17 cellular contexts compared by ENCODE assay signal in genomic region chr3:120214161-120214560, GRCh38.
DNase-seq lines count a peak whose midpoint lies in the region; ATAC-seq, FAIRE-seq and TF ChIP-seq lines count a peak whose summit lies in the region.
"Had no signal": no experiment of that assay in that cellular context is flagged by ENCODE, and none has a peak within 500 bp of the region (broad histone marks: within the 10 kb centered on the region; RNA-seq: fewer than 3 reads in every experiment).

No MANE protein-coding gene starts in this region.

- no peak for FAIRE-seq in small intestine (lab: Jason Lieb, UNC)
- FAIRE-seq: endometrium had no signal

- no peak overlapping the region for H2BK12ac ChIP-seq in mesenchymal stem cell (ENCODE audit: low read length in 2 of 2)

- H3K18ac ChIP-seq in mesenchymal stem cell (ENCODE audit: low read depth in 1 of 2, low read length in 2 of 2) = no peak overlapping the region

- no peaks in the 10 kb centered on the region for H3K27me3 Mint-ChIP-seq in WTC11 (ENCODE audit: low read depth)
- H3K27me3 Mint-ChIP-seq in CD8-positive, alpha-beta memory T cell = peaks cover 5 to 26% of the 10 kb centered on the region in 2 donors

- CTCF ChIA-PET in WTC11 (lab: Charles Lee) = no interaction called here
- CTCF ChIA-PET in CD8-positive, alpha-beta memory T cell (lab: Charles Lee) = no interaction called here

- H3K36me3 ChIP-seq in MG63 = no peaks in the 10 kb centered on the region
- no peaks in the 10 kb centered on the region for H3K36me3 ChIP-seq in mesenchymal stem cell (ENCODE audit: control insufficient read depth in 1 of 2, insufficient read depth in 2 of 2, low read depth in 1 of 2, low read length in 2 of 2)
- H3K36me3 ChIP-seq in small intestine (ENCODE audit: control insufficient read depth in 2 of 2, insufficient read depth in 2 of 2, low read length in 2 of 2) = no peaks in the 10 kb centered on the region
- no peaks in the 10 kb centered on the region for H3K36me3 ChIP-seq in CD8-positive, alpha-beta memory T cell (ENCODE audit: insufficient read depth, low read length)
- H3K36me3 ChIP-seq: sigmoid colon, upper lobe of right lung had no signal

- H3K36me3 Mint-ChIP-seq in WTC11 = no peaks in the 10 kb centered on the region
- no peaks in the 10 kb centered on the region for H3K36me3 Mint-ChIP-seq in CD8-positive, alpha-beta memory T cell
- H3K36me3 Mint-ChIP-seq: activated naive CD4-positive, alpha-beta T cell treated with anti-CD3 and anti-CD28 coated beads, Interleukin-2, amount 50 U/mL, for 72 hours had no signal

- peaks cover 5% of the 10 kb centered on the region; the same call in 1 of the 2 replicates for H3K9me3 Mint-ChIP-seq in WTC11
- H3K9me3 Mint-ChIP-seq in CD8-positive, alpha-beta memory T cell = no peaks in the 10 kb centered on the region
- H3K9me3 Mint-ChIP-seq: activated naive CD4-positive, alpha-beta T cell treated with anti-CD3 and anti-CD28 coated beads, Interleukin-2, amount 50 U/mL, for 72 hours; central memory CD8-positive, alpha-beta T cell; neural crest cell; T-helper 1 cell treated with Interleukin-12 subunit alpha and Interleukin-12 subunit beta and Interleukin-4 antibody, amounts not matched to agents 30 μg/mL and 1 μg/mL, for 36 hours had no signal

- H3K9me3 ChIP-seq in MG63 (no peaks in the 10 kb centered on the region), mesenchymal stem cell (ENCODE audit: control insufficient read depth, low read length) (no peaks in the 10 kb centered on the region), small intestine (ENCODE audit: control insufficient read depth, low read depth) (no peaks in the 10 kb centered on the region)
- H3K9me3 ChIP-seq in CD8-positive, alpha-beta memory T cell (ENCODE audit: low read length) = no peaks in the 10 kb centered on the region
- H3K9me3 ChIP-seq: sigmoid colon, upper lobe of right lung had no signal

- peak overlapping the region; percentile 15 for H2BK120ac ChIP-seq in mesenchymal stem cell (ENCODE audit: low read depth, low read length)

- POLR2A ChIA-PET in WTC11 (lab: Charles Lee) = no interaction called here
- POLR2A ChIA-PET in CD8-positive, alpha-beta memory T cell (lab: Charles Lee) = no interaction called here

- peak overlapping the region; percentile 25 for H3K9ac ChIP-seq in mesenchymal stem cell (ENCODE audit: low read length)

- H3K27ac ChIP-seq in mesenchymal stem cell (ENCODE audit: low read length, poor library complexity, severe bottlenecking) (no peak overlapping the region), small intestine (ENCODE audit: low read depth in 1 of 2, low read length in 1 of 2) (no peak overlapping the region)
- no peak overlapping the region for H3K27ac ChIP-seq in CD8-positive, alpha-beta memory T cell (ENCODE audit: low read depth, low read length)
- H3K27ac ChIP-seq: upper lobe of right lung had no signal

- no peak overlapping the region for H2BK5ac ChIP-seq in mesenchymal stem cell (ENCODE audit: low read depth, low read length, poor library complexity, severe bottlenecking)

- no peak overlapping the region for H3K4me2 ChIP-seq in mesenchymal stem cell (ENCODE audit: low read length, poor library complexity, severe bottlenecking)

- H4K8ac ChIP-seq in mesenchymal stem cell (ENCODE audit: low read length) = no peak overlapping the region

- H2AFZ ChIP-seq in mesenchymal stem cell (ENCODE audit: low read depth, low read length) = no peak overlapping the region

- no peak overlapping the region for H2BK15ac ChIP-seq in mesenchymal stem cell (ENCODE audit: low read depth, poor library complexity, severe bottlenecking)

- H3K4me3 ChIP-seq in MG63 (no peak overlapping the region), mesenchymal stem cell (ENCODE audit: insufficient read depth in 1 of 2, low read depth in 1 of 2, low read length in 2 of 2) (no peak overlapping the region), small intestine (ENCODE audit: low read depth in 1 of 2, low read length in 2 of 2) (no peak overlapping the region)
- H3K4me3 ChIP-seq in CD8-positive, alpha-beta memory T cell (ENCODE audit: low read length) = no peak overlapping the region
- H3K4me3 ChIP-seq: sigmoid colon, upper lobe of right lung had no signal

- H3K27me3 ChIP-seq in MG63 (no peaks in the 10 kb centered on the region), mesenchymal stem cell (ENCODE audit: control insufficient read depth in 1 of 2, insufficient read depth in 1 of 2, low read length in 2 of 2) (no peaks in the 10 kb centered on the region), small intestine (ENCODE audit: control insufficient read depth in 2 of 2, insufficient read depth in 2 of 2, low read length in 2 of 2) (no peaks in the 10 kb centered on the region)
- H3K27me3 ChIP-seq in CD8-positive, alpha-beta memory T cell (ENCODE audit: insufficient read depth, low read length, poor library complexity, severe bottlenecking) = no peaks in the 10 kb centered on the region
- H3K27me3 ChIP-seq: sigmoid colon, upper lobe of right lung had no signal

- no peak overlapping the region for H4K91ac ChIP-seq in mesenchymal stem cell (ENCODE audit: low read length)

- peak; percentile 45 for DNase-seq in COLO668 (lab: John Stamatoyannopoulos, UW; ENCODE audit: unreplicated experiment)
- peak; percentile 21 for DNase-seq in MG63
- DNase-seq in WTC11 (ENCODE audit: low spot score) = no peak
- DNase-seq in mesenchymal stem cell = peak; percentile 9
- DNase-seq in small intestine = no peak
- no peak for DNase-seq in CD8-positive, alpha-beta memory T cell
- DNase-seq: DMS53, RPMI8226, sigmoid colon, upper lobe of right lung had no signal

- H3K79me1 ChIP-seq in mesenchymal stem cell (replicated peaks; ENCODE audit: low read length, poor library complexity, severe bottlenecking) = no peaks in the 10 kb centered on the region

- no peak overlapping the region for H3K23ac ChIP-seq in mesenchymal stem cell (ENCODE audit: low read length in 2 of 2)

- H3K4me3 Mint-ChIP-seq in WTC11 = no peak overlapping the region
- no peak overlapping the region for H3K4me3 Mint-ChIP-seq in CD8-positive, alpha-beta memory T cell
- H3K4me3 Mint-ChIP-seq: central memory CD8-positive, alpha-beta T cell; neural crest cell; T-helper 1 cell treated with Interleukin-12 subunit alpha and Interleukin-12 subunit beta and Interleukin-4 antibody, amounts not matched to agents 30 μg/mL and 1 μg/mL, for 36 hours had no signal

- peaks cover 2% of the 10 kb centered on the region for H3K4me1 ChIP-seq in mesenchymal stem cell (ENCODE audit: control insufficient read depth, insufficient read depth, low read depth, low read length)
- no peaks in the 10 kb centered on the region for H3K4me1 ChIP-seq in small intestine (ENCODE audit: control insufficient read depth in 2 of 2, insufficient read depth in 1 of 2, low read depth in 1 of 2, low read length in 1 of 2)
- H3K4me1 ChIP-seq in CD8-positive, alpha-beta memory T cell (ENCODE audit: insufficient read depth, low read length) = no peaks in the 10 kb centered on the region
- H3K4me1 ChIP-seq: upper lobe of right lung had no signal

- H3K4ac ChIP-seq in mesenchymal stem cell (ENCODE audit: low read depth in 1 of 2, low read length in 2 of 2) = no peak overlapping the region

- no peak overlapping the region for H3K27ac Mint-ChIP-seq in WTC11
- H3K27ac Mint-ChIP-seq in CD8-positive, alpha-beta memory T cell = peak overlapping the region in 1 of 8 donors; percentile 12
- H3K27ac Mint-ChIP-seq: activated naive CD4-positive, alpha-beta T cell treated with anti-CD3 and anti-CD28 coated beads, Interleukin-2, amount 50 U/mL, for 72 hours; T-helper 1 cell treated with Interleukin-12 subunit alpha and Interleukin-12 subunit beta and Interleukin-4 antibody, amounts not matched to agents 30 μg/mL and 1 μg/mL, for 36 hours had no signal

- H3K14ac ChIP-seq in mesenchymal stem cell (ENCODE audit: low read length in 2 of 2) = no peak overlapping the region

- peaks cover 4% of the 10 kb centered on the region for H3K4me1 Mint-ChIP-seq in WTC11
- no peaks in the 10 kb centered on the region for H3K4me1 Mint-ChIP-seq in CD8-positive, alpha-beta memory T cell
- H3K4me1 Mint-ChIP-seq: central memory CD8-positive, alpha-beta T cell had no signal

- 29% methylated on average over 4 of the region's 4 CpGs for WGBS in mesenchymal stem cell
- 33 to 68% (median 51%) methylated on average over 4 of the region's 4 CpGs for WGBS in small intestine, 3 donors

- H2AK5ac ChIP-seq in mesenchymal stem cell (ENCODE audit: low read length, severe bottlenecking) = no peak overlapping the region

- peak; percentile 78 for ATAC-seq in WTC11
- no peak for ATAC-seq in HG02610 (IDR thresholded peaks at IDR 0.05; ENCODE audit: unreplicated experiment)
- no peak for ATAC-seq in GM18519 (IDR thresholded peaks at IDR 0.05; ENCODE audit: low FRiP score, unreplicated experiment)
- ATAC-seq: activated naive CD4-positive, alpha-beta T cell treated with anti-CD3 and anti-CD28 coated beads, Interleukin-2, amount 50 U/mL, for 72 hours; upper lobe of right lung had no signal

- no peak for TF ChIP-seq CTCF in WTC11 (IDR thresholded peaks at IDR 0.05)

TF ChIP-seq in WTC11, 78 proteins besides CTCF, POLR2A, EP300 and RAD21 (continues in another document):
- TF ChIP-seq AFF4 (CRISPR knock-in tag; IDR thresholded peaks at IDR 0.05; ENCODE audit: borderline replicate concordance) = no peak

Comparison
In these comparisons a context has a peak if more than half of its experiments do, and no peak if none do; other contexts are left out.
1. DNase-seq: peak in COLO668 (single experiment), MG63 (single experiment) and mesenchymal stem cell (single experiment); none in WTC11 (single experiment), small intestine (single experiment) and CD8-positive, alpha-beta memory T cell (0 of 5).